18 cellular contexts compared by ENCODE assay signal in the genomic region with DNA sequence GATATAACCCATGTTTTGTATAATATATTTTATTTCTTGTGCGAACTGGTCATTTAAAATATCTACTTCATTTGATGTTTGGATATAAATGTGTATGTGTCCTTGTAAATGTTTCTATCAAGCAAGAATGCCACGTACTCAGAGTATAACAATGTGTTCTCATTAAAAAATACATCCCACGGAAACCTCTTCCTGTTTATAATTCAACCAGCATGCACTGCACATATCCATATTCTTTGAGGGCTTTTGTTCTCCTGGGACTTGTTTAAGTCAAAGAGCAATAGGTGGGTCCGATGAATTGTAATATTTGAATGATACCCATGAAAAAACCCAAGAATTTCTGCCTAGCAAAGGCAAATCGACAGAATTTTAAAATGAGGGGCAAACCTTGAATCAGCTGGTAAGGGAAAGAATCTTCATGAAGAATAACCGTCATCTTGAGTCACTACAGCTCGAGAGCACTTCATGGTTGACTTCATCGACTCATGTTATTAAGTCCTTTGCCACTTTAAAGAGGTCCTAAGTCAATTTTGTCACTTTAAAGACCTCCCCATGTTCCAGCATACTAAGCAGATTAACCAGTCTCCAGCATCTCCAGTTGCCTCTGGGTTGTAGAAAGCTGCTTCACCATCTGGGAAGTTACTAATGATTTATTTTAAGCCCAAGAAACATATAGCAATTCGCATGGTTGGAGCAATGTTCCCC.
"Had no signal": no experiment of that assay in that cellular context is flagged by ENCODE, and none has a peak within 500 bp of the region (broad histone marks: within the 10 kb centered on the region; RNA-seq: fewer than 3 reads in every experiment).

No MANE protein-coding gene starts in this region.

- H3K27ac ChIP-seq: hepatocyte, skin epidermis, tibial nerve, uterus had no signal

- H3K27me3 ChIP-seq: hepatocyte, tibial nerve, uterus had no signal

- H3K4me1 ChIP-seq: tibial nerve, uterus had no signal

- H3K9me3 ChIP-seq: tibial nerve, uterus had no signal

- DNase-seq: activated CD4-positive, alpha-beta T cell treated with anti-CD3 and anti-CD28 coated beads, Interleukin-2, amount 50 U/mL, for 48 hours; activated CD4-positive, CD25-positive, alpha-beta regulatory T cell treated with anti-CD3 and anti-CD28 coated beads, Interleukin-2, amount 50 U/mL, for 72 hours; activated naive CD4-positive, alpha-beta T cell treated with anti-CD3 and anti-CD28 coated beads, Interleukin-2, amount 10 ng/mL, durations not matched to agents 7 days and 5 days; activated T-cell treated with anti-CD3 and anti-CD28 coated beads, Interleukin-2, amount 50 U/mL, for 1 hour; erythroblast; kidney; left ventricle myocardium superior; mesenchymal stem cell; natural killer cell; posterior cingulate gyrus; retina; stimulated activated CD4-positive, alpha-beta T cell treated with anti-CD3 and anti-CD28 coated beads, Interleukin-15, amount 100 ng/mL, for 24 hours; stimulated activated CD4-positive, alpha-beta T cell treated with anti-CD3 and anti-CD28 coated beads, Interleukin-4, amount 100 ng/mL, for 1 hour; stimulated activated naive CD4-positive, alpha-beta T cell; uterus had no signal

- H3K4me3 ChIP-seq: hepatocyte, skin epidermis, tibial nerve, uterus had no signal

- ATAC-seq: left ventricle myocardium superior, natural killer cell had no signal

- H3K36me3 ChIP-seq: tibial nerve, uterus had no signal
